Comparison of ENCODE assay signal across 24 cellular contexts in genomic region chr4:7979652-7979968, GRCh38. TPM values are rescaled to one million over a fixed set of nuclear protein-coding genes. Genes with fewer than 3 reads are reported as not detected.
DNase-seq lines count a peak whose midpoint lies in the region; ATAC-seq, FAIRE-seq and TF ChIP-seq lines count a peak whose summit lies in the region.
"Had no signal": no experiment of that assay in that cellular context is flagged by ENCODE, and none has a peak within 500 bp of the region (broad histone marks: within the 10 kb centered on the region; RNA-seq: fewer than 3 reads in every experiment).

No MANE protein-coding gene starts in this region.

- peak overlapping the region; percentile 24; the same call in 1 of the 2 replicates for H3K14ac ChIP-seq in IMR-90 (replicated peaks; ENCODE audit: low read depth, low read length)
- no peak overlapping the region for H3K14ac ChIP-seq in H1 (ENCODE audit: insufficient read length)

- peak; percentile 45 for FAIRE-seq in H1 (lab: Jason Lieb, UNC)
- FAIRE-seq in urothelium cell line (lab: Jason Lieb, UNC): no peak
- FAIRE-seq: TTC549 had no signal

- TF ChIP-seq POLR2A in IMR-90 (IDR thresholded peaks at IDR 0.05; ENCODE audit: low read depth, low read length) (no peak), H1 (IDR thresholded peaks at IDR 0.05; ENCODE audit: control extremely low read depth in 1 of 2, low read depth in 2 of 2, low read length in 2 of 2) (no peak)

- no peak overlapping the region for H2BK12ac ChIP-seq in H1 (ENCODE audit: low read depth, low read length)

- H3K9me3 Mint-ChIP-seq in Caco-2 (ENCODE audit: unreplicated experiment): peaks cover 8% of the 10 kb centered on the region
- peaks cover 8% of the 10 kb centered on the region for H3K9me3 Mint-ChIP-seq in nephron progenitor cell
- H3K9me3 Mint-ChIP-seq in naive thymus-derived CD8-positive, alpha-beta T cell: no peaks in the 10 kb centered on the region
- H3K9me3 Mint-ChIP-seq: activated naive CD4-positive, alpha-beta T cell treated with anti-CD3 and anti-CD28 coated beads, Interleukin-2, amount 50 U/mL, for 24 hours had no signal

- H3K27ac ChIP-seq in IMR-90 (ENCODE audit: insufficient read depth, low read length) (peak overlapping the region; percentile 28; the same call in 1 of the 2 replicates), H1 (ENCODE audit: low read depth, low read length) (no peak overlapping the region)
- H3K27ac ChIP-seq: BLaER1 treated with 17β-estradiol and CSF1 and Interleukin-3, amounts not matched to agents 10 nM and 100 nM; ovary had no signal

- H4K20me1 ChIP-seq in IMR-90 (ENCODE audit: insufficient read depth, low read length) (no peaks in the 10 kb centered on the region), H1 (replicated peaks in 1 of 2; ENCODE audit: control insufficient read depth in 1 of 2, insufficient read depth in 2 of 2, low read length in 2 of 2) (no peaks in the 10 kb centered on the region)

- peaks cover 5% of the 10 kb centered on the region for H3K23me2 ChIP-seq in H1 (ENCODE audit: low read depth, low read length)

- no peak overlapping the region for H3K4me3 Mint-ChIP-seq in Caco-2 (ENCODE audit: unreplicated experiment)
- no peak overlapping the region for H3K4me3 Mint-ChIP-seq in nephron progenitor cell
- H3K4me3 Mint-ChIP-seq in naive thymus-derived CD8-positive, alpha-beta T cell: no peak overlapping the region
- H3K4me3 Mint-ChIP-seq: activated CD4-positive, alpha-beta T cell treated with anti-CD3 and anti-CD28 coated beads for 36 hours; activated naive CD4-positive, alpha-beta T cell treated with anti-CD3 and anti-CD28 coated beads, Interleukin-2, amount 50 U/mL, for 24 hours; IgD-negative memory B cell had no signal

- BruUV-seq in Caco-2 (replicated peaks; lab: Mats Ljungman, UMichigan) (no TSS peak), IMR-90 (replicated peaks; lab: Mats Ljungman, UMichigan) (no TSS peak)

- H3K4ac ChIP-seq in IMR-90 (ENCODE audit: low read depth, low read length) (peak overlapping the region; percentile 84), H1 (replicated peaks; ENCODE audit: insufficient read length, low read depth, low read length) (no peak overlapping the region)

- TF ChIP-seq CTCF in Caco-2 (IDR thresholded peaks at IDR 0.05; ENCODE audit: insufficient read depth in 1 of 2, low read depth in 1 of 2, low read length in 1 of 2, severe bottlenecking in 1 of 2, unreplicated experiment in 1 of 2) (no peak), IMR-90 (conservative IDR thresholded peaks at IDR 0.05; ENCODE audit: low read depth, low read length) (no peak), H1 (IDR thresholded peaks at IDR 0.05; ENCODE audit: control extremely low read depth in 1 of 3, insufficient read depth in 1 of 3, low read depth in 1 of 3, low read length in 3 of 3) (no peak), nephron progenitor cell (IDR thresholded peaks at IDR 0.05) (no peak)

- peak overlapping the region; percentile 76; the same call in 2 of the 3 replicates for H2BK15ac ChIP-seq in IMR-90 (ENCODE audit: low read depth, low read length)
- no peak overlapping the region for H2BK15ac ChIP-seq in H1 (ENCODE audit: low read length)

- peak overlapping the region; percentile 70 for H4K91ac ChIP-seq in IMR-90 (ENCODE audit: insufficient read depth, low read depth, low read length)
- peak overlapping the region; percentile 79 for H4K91ac ChIP-seq in H1 (replicated peaks; ENCODE audit: insufficient read length, low read length)

- H2BK20ac ChIP-seq in IMR-90 (ENCODE audit: low read depth, low read length): peak overlapping the region; percentile 69
- no peak overlapping the region for H2BK20ac ChIP-seq in H1 (ENCODE audit: low read length)

- H2AK9ac ChIP-seq in IMR-90 (replicated peaks; ENCODE audit: low read depth, low read length, poor library complexity): no peak overlapping the region

- no peak overlapping the region for H3K9ac ChIP-seq in IMR-90 (ENCODE audit: low read depth, low read length)
- no peak overlapping the region for H3K9ac ChIP-seq in H1 (replicated peaks in 1 of 4; ENCODE audit: extremely low read depth in 1 of 4, low read depth in 3 of 4, low read length in 3 of 4)
- H3K9ac ChIP-seq: BLaER1 treated with 17β-estradiol and CSF1 and Interleukin-3, amounts not matched to agents 10 nM and 100 nM had no signal

- H3K4me1 ChIP-seq in Caco-2 (peaks cover 24% of the 10 kb centered on the region), IMR-90 (ENCODE audit: control insufficient read depth, insufficient read depth, low read length) (peaks cover 18% of the 10 kb centered on the region), H1 (replicated peaks in 1 of 4; ENCODE audit: control insufficient read depth in 3 of 4, insufficient read depth in 4 of 4, low read length in 3 of 4) (peaks cover 3 to 20% (median 15%) of the 10 kb centered on the region in 4 experiments)

- ATAC-seq in IMR-90 (ENCODE audit: low read depth): peak; percentile 6; the same call in 1 of the 2 replicates
- no peak for ATAC-seq in naive thymus-derived CD8-positive, alpha-beta T cell
- no peak for ATAC-seq in stimulated activated naive CD8-positive, alpha-beta T cell treated with anti-CD3 and anti-CD28 coated beads, Interleukin-15, Interleukin-2, amounts not matched to agents 100 U/mL and 50 U/mL, for 24 hours
- ATAC-seq: activated CD4-positive, alpha-beta T cell treated with anti-CD3 and anti-CD28 coated beads for 36 hours had no signal

- dilution Hi-C loops in IMR-90 (cut with HindIII; ENCODE audit: low sequenced_read_pairs, unreplicated experiment): no loop called here

- no peak for DNase-seq in Caco-2
- no peak for DNase-seq in IMR-90
- DNase-seq in H1 (ENCODE audit: low read depth in 1 of 2, low spot score in 2 of 2): no peak
- DNase-seq in nephron progenitor cell: no peak
- no peak for DNase-seq in naive thymus-derived CD8-positive, alpha-beta T cell
- DNase-seq in activated gamma-delta T cell treated with Interleukin-2 at 50 U/mL for 16 hours: no peak
- DNase-seq in urothelium cell line (ENCODE audit: low spot score): no peak
- DNase-seq in stimulated activated naive CD8-positive, alpha-beta T cell treated with anti-CD3 and anti-CD28 coated beads, Interleukin-15, Interleukin-2, amounts not matched to agents 100 U/mL and 50 U/mL, for 24 hours: no peak
- DNase-seq: activated CD4-positive, alpha-beta T cell treated with anti-CD3 and anti-CD28 coated beads for 36 hours; anterior cingulate cortex; GOT3; NCI-H1417 treated with DMSO at 0.1 percent for 48 hours; NCI-H774; ovary; stomach had no signal

- H3K4me2 ChIP-seq in IMR-90 (ENCODE audit: low read depth, low read length) (no peak overlapping the region), H1 (ENCODE audit: insufficient read depth in 1 of 2, low read depth in 2 of 2, low read length in 2 of 2) (no peak overlapping the region)
- H3K4me2 ChIP-seq: BLaER1 treated with 17β-estradiol and CSF1 and Interleukin-3, amounts not matched to agents 10 nM and 100 nM had no signal

- H3K27ac Mint-ChIP-seq in Caco-2 (ENCODE audit: unreplicated experiment) (peak overlapping the region; percentile 26), nephron progenitor cell (peak overlapping the region; percentile 52)
- peak overlapping the region in 2 of 10 donors; percentile 27 to 36 for H3K27ac Mint-ChIP-seq in naive thymus-derived CD8-positive, alpha-beta T cell
- H3K27ac Mint-ChIP-seq: activated CD4-positive, alpha-beta T cell treated with anti-CD3 and anti-CD28 coated beads for 36 hours; activated naive CD4-positive, alpha-beta T cell treated with anti-CD3 and anti-CD28 coated beads, Interleukin-2, amount 50 U/mL, for 24 hours; IgD-negative memory B cell had no signal

- H4K8ac ChIP-seq in IMR-90 (ENCODE audit: low read depth in 2 of 2, low read length in 2 of 2) (peak overlapping the region in 1 of 2 experiments; percentile 44; a peak in 2 of 4 replicates), H1 (ENCODE audit: extremely low read depth, insufficient read depth, low read length) (no peak overlapping the region)

- H3K18ac ChIP-seq in IMR-90 (ENCODE audit: low read depth, low read length) (peak overlapping the region; percentile 63), H1 (ENCODE audit: extremely low read depth, low read length) (peak overlapping the region; percentile 68; the same call in 1 of the 2 replicates)

- 71% methylated on average over 1 of the region's 4 CpGs; no CpG with 5 or more reads in 1 of the 2 experiments for WGBS in IMR-90 (ENCODE audit: extremely low coverage in 2 of 2, insufficient read length in 1 of 2), 2 experiments
- WGBS in H1 (ENCODE audit: extremely low coverage in 1 of 2, insufficient coverage in 1 of 2, insufficient read length in 1 of 2, insufficient replicate concordance in 2 of 2, low coverage in 1 of 2, low lambda C conversion rate in 2 of 2, missing lambda C conversion rate in 1 of 2), 2 experiments: 55% methylated on average over 4 of the region's 4 CpGs; no CpG with 5 or more reads in 1 of the 2 experiments

- TF ChIP-seq RAD21 in IMR-90 (IDR thresholded peaks at IDR 0.05; ENCODE audit: low read length) (no peak), H1 (IDR thresholded peaks at IDR 0.05 in 1 of 2, conservative IDR thresholded peaks at IDR 0.05 in 1 of 2; ENCODE audit: low read depth in 2 of 2, low read length in 2 of 2) (no peak)

- H3K9me1 ChIP-seq in IMR-90 (ENCODE audit: insufficient read depth, low read length): peaks cover 8% of the 10 kb centered on the region

- peaks cover 5% of the 10 kb centered on the region for H3K36me3 Mint-ChIP-seq in Caco-2 (ENCODE audit: insufficient read depth, unreplicated experiment)
- H3K36me3 Mint-ChIP-seq in nephron progenitor cell (ENCODE audit: low read depth): no peaks in the 10 kb centered on the region
- no peaks in the 10 kb centered on the region for H3K36me3 Mint-ChIP-seq in naive thymus-derived CD8-positive, alpha-beta T cell
- H3K36me3 Mint-ChIP-seq: activated naive CD4-positive, alpha-beta T cell treated with anti-CD3 and anti-CD28 coated beads, Interleukin-2, amount 50 U/mL, for 24 hours; IgD-negative memory B cell had no signal

- H3K56ac ChIP-seq in IMR-90 (ENCODE audit: extremely low read depth, insufficient read depth, low read length): no peak overlapping the region
- no peak overlapping the region for H3K56ac ChIP-seq in H1 (replicated peaks; ENCODE audit: insufficient read length, low read depth, low read length)

- intact Hi-C loops in Caco-2 (cut with micrococcal nuclease; ENCODE audit: unreplicated experiment): no loop called here
- intact Hi-C loops in IMR-90 (cut with micrococcal nuclease): no loop called here

- H3K4me1 Mint-ChIP-seq in Caco-2 (ENCODE audit: low read depth, unreplicated experiment) (peaks cover 25% of the 10 kb centered on the region), nephron progenitor cell (peaks cover 34% of the 10 kb centered on the region)
- H3K4me1 Mint-ChIP-seq in naive thymus-derived CD8-positive, alpha-beta T cell: no peaks in the 10 kb centered on the region
- H3K4me1 Mint-ChIP-seq: activated CD4-positive, alpha-beta T cell treated with anti-CD3 and anti-CD28 coated beads for 36 hours had no signal

- no peak overlapping the region for H3K4me3 ChIP-seq in Caco-2 (ENCODE audit: low read depth, low read length)
- H3K4me3 ChIP-seq in IMR-90 (ENCODE audit: insufficient read depth, low read depth, low read length): no peak overlapping the region
- no peak overlapping the region for H3K4me3 ChIP-seq in H1 (ENCODE audit: extremely low read depth in 1 of 4, insufficient read depth in 2 of 4, low read depth in 3 of 4, low read length in 4 of 4)
- H3K4me3 ChIP-seq: BLaER1 treated with 17β-estradiol and CSF1 and Interleukin-3, amounts not matched to agents 10 nM and 100 nM; lung; MG63; ovary; right atrium auricular region; stomach; tibial nerve had no signal

- H3K79me2 ChIP-seq in H1 (ENCODE audit: control insufficient read depth in 1 of 2, insufficient read depth in 2 of 2, low read length in 2 of 2): no peaks in the 10 kb centered on the region

- H2AK5ac ChIP-seq in IMR-90 (ENCODE audit: low read depth, low read length) (0 out of 2 replicates have a peak overlapping the region, but pooled peaks have one; percentile 59), H1 (ENCODE audit: low read depth, low read length) (no peak overlapping the region)

- H2BK120ac ChIP-seq in IMR-90 (ENCODE audit: low read depth, low read length) (peak overlapping the region; percentile 81), H1 (replicated peaks; ENCODE audit: low read depth, low read length) (no peak overlapping the region)

- H4K5ac ChIP-seq in IMR-90 (ENCODE audit: low read depth, low read length): peak overlapping the region; percentile 13; the same call in 1 of the 2 replicates
- H4K5ac ChIP-seq in H1 (ENCODE audit: insufficient read length, low read depth, low read length): no peak overlapping the region

- H3K23ac ChIP-seq in IMR-90 (ENCODE audit: low read depth, low read length): 0 out of 2 replicates have a peak overlapping the region, but pooled peaks have one; percentile 33
- H3K23ac ChIP-seq in H1 (ENCODE audit: insufficient read length): no peak overlapping the region

- POLR2A ChIA-PET in Caco-2 (lab: Charles Lee) (no interaction called here), IMR-90 (lab: Charles Lee; ENCODE audit: unreplicated experiment) (no interaction called here), H1 (lab: Charles Lee; ENCODE audit: partially characterized antibody) (interaction anchor here (0.7 to 1.7 kb wide), 5 partner anchors 8 to 50 kb away, joined by 3 to 4 read pairs (median 3); partner anchors contain the start of gene AFAP1)
- POLR2A ChIA-PET in naive thymus-derived CD8-positive, alpha-beta T cell (lab: Charles Lee): interaction anchor here (0.6 kb wide), 1 partner anchor 183 kb away, joined by 3 read pairs; no protein-coding TSS in a partner anchor

- no peak overlapping the region for H2AFZ ChIP-seq in IMR-90 (replicated peaks; ENCODE audit: low read length, poor library complexity)
- H2AFZ ChIP-seq in H1 (ENCODE audit: low read length): no peak overlapping the region

- in situ Hi-C loops in IMR-90 (cut with MboI; ENCODE audit: low sequenced_read_pairs): no loop called here

- no peaks in the 10 kb centered on the region for H3K27me3 ChIP-seq in Caco-2 (replicated peaks; ENCODE audit: control insufficient read depth, insufficient read depth, low read length)
- no peaks in the 10 kb centered on the region for H3K27me3 ChIP-seq in IMR-90 (ENCODE audit: control insufficient read depth, insufficient read depth, low read length)
- H3K27me3 ChIP-seq in H1 (replicated peaks in 1 of 4; ENCODE audit: control insufficient read depth in 3 of 4, extremely low read depth in 1 of 4, insufficient read depth in 3 of 4, low read length in 3 of 4): no peaks in the 10 kb centered on the region
- H3K27me3 ChIP-seq: MG63, ovary, right atrium auricular region, stomach, tibial nerve had no signal

- H2BK5ac ChIP-seq in IMR-90 (ENCODE audit: low read depth, low read length, poor library complexity, severe bottlenecking) (peak overlapping the region; percentile 77), H1 (ENCODE audit: low read depth, low read length) (peak overlapping the region; percentile 81; the same call in 1 of the 2 replicates)

- CTCF ChIA-PET in Caco-2 (lab: Charles Lee) (no interaction called here), IMR-90 (lab: Yijun Ruan, JAX) (interaction anchor here (0.9 kb wide), 1 partner anchor 42 kb away, joined by 3 read pairs; no protein-coding TSS in a partner anchor), H1 (lab: Charles Lee; ENCODE audit: partially characterized antibody) (interaction anchor here (0.9 to 3.3 kb wide), 10 partner anchors 9 to 185 kb away, joined by 3 to 14 read pairs (median 4); no protein-coding TSS in a partner anchor)

- H3K79me1 ChIP-seq in IMR-90 (ENCODE audit: low read depth in 1 of 2, low read length in 2 of 2) (no peaks in the 10 kb centered on the region), H1 (ENCODE audit: low read depth, low read length) (no peaks in the 10 kb centered on the region)

- H3K9me3 ChIP-seq in Caco-2: 0 out of 2 replicates have a peak, but pooled peaks cover 4% of the 10 kb centered on the region
- H3K9me3 ChIP-seq in IMR-90 (ENCODE audit: control insufficient read depth, insufficient read depth, low read length): no peaks in the 10 kb centered on the region
- no peaks in the 10 kb centered on the region for H3K9me3 ChIP-seq in H1 (ENCODE audit: insufficient read depth in 2 of 2, low read depth in 1 of 2, low read length in 1 of 2)
- H3K9me3 ChIP-seq: BLaER1 treated with 17β-estradiol and CSF1 and Interleukin-3, amounts not matched to agents 10 nM and 100 nM; MG63; ovary; right atrium auricular region; stomach; tibial nerve had no signal

- H3K36me3 ChIP-seq in Caco-2 (ENCODE audit: control insufficient read depth, insufficient read depth, low read length): no peaks in the 10 kb centered on the region
- no peaks in the 10 kb centered on the region for H3K36me3 ChIP-seq in IMR-90 (ENCODE audit: control insufficient read depth, insufficient read depth, low read length)
- H3K36me3 ChIP-seq in H1 (ENCODE audit: control insufficient read depth in 2 of 4, insufficient read depth in 4 of 4, low read length in 3 of 4): no peaks in the 10 kb centered on the region
- H3K36me3 ChIP-seq: BLaER1 treated with 17β-estradiol and CSF1 and Interleukin-3, amounts not matched to agents 10 nM and 100 nM; MG63; ovary; right atrium auricular region; stomach; tibial nerve had no signal

- no peak for TF ChIP-seq EP300 in H1 (IDR thresholded peaks at IDR 0.05; ENCODE audit: borderline replicate concordance in 1 of 2, low read depth in 2 of 2, low read length in 2 of 2)

- no peaks in the 10 kb centered on the region for H3K27me3 Mint-ChIP-seq in Caco-2 (ENCODE audit: insufficient read depth, unreplicated experiment)
- H3K27me3 Mint-ChIP-seq in nephron progenitor cell (ENCODE audit: low read depth, poor library complexity): peaks cover 17% of the 10 kb centered on the region
- H3K27me3 Mint-ChIP-seq in naive thymus-derived CD8-positive, alpha-beta T cell: peaks cover 0 to 8% (median 5%) of the 10 kb centered on the region in 5 donors
- H3K27me3 Mint-ChIP-seq: activated CD4-positive, alpha-beta T cell treated with anti-CD3 and anti-CD28 coated beads for 36 hours; activated naive CD4-positive, alpha-beta T cell treated with anti-CD3 and anti-CD28 coated beads, Interleukin-2, amount 50 U/mL, for 24 hours had no signal

RNA-seq across cellular contexts. Expression of gene AFAP1, which starts 39.9 kb away (rescaled TPM):
- total RNA-seq in Caco-2 (2022): 27.3 and 27.6 TPM in 2 replicates
- total RNA-seq in IMR-90 (2012; rRNA removed): 48.2 and 60.3 TPM in 2 replicates
- 73.1 and 80.9 TPM in 2 replicates for polyA plus RNA-seq in IMR-90 (2012; rRNA removed)
- polyA plus RNA-seq in IMR-90 (2012; cell fraction: cytosol; rRNA removed): 67.3 and 67.7 TPM in 2 replicates
- polyA plus RNA-seq in IMR-90 (2012; cell fraction: nucleus; rRNA removed; ENCODE audit: low replicate concordance): 116 and 173 TPM in 2 replicates
- total RNA-seq in H1 (2021; fragmentation: NEBNext Ultra II Directional; extraction: Animal tissue kit (Norgen Biotek cat#: 25700)): 16.2 and 18.2 TPM in 2 replicates
- 3.6 and 5.1 TPM in 2 replicates for polyA plus RNA-seq in H1 (2011; rRNA removed)
- polyA plus RNA-seq in H1 (2011; cell fraction: cytosol; rRNA removed): 3.6 TPM
- 9.3 TPM for polyA plus RNA-seq in H1 (2011; cell fraction: nucleus; rRNA removed)
- 5.8 to 7.5 TPM (median 6.7 TPM) in 4 replicates for polyA plus RNA-seq in H1 (2012, experiment 1 of 2)
- 2.7 TPM for polyA plus RNA-seq in H1 (2012, experiment 2 of 2)
- 7.8 TPM for polyA plus RNA-seq in H1 (2013, experiment 1 of 2)
- polyA plus RNA-seq in H1 (2013, experiment 2 of 2): 7.8 TPM
- 8.1 and 10.5 TPM in 2 replicates for polyA minus RNA-seq in H1 (2011; rRNA and poly(A)+ RNA removed)
- polyA minus RNA-seq in H1 (2011; cell fraction: cytosol; rRNA and poly(A)+ RNA removed): 5.6 TPM
- polyA minus RNA-seq in H1 (2011; cell fraction: nucleus; rRNA and poly(A)+ RNA removed): 16.3 TPM
- 1 to 10 TPM; 7.4 to 7.6 TPM for total RNA-seq in naive thymus-derived CD8-positive, alpha-beta T cell
- polyA plus RNA-seq in naive thymus-derived CD8-positive, alpha-beta T cell: 1 to 10 TPM in 1 of 3 donors, under 1 TPM in 2; 0.90 to 3.3 (median 0.94) TPM
- total RNA-seq: OCI-LY7 had no signal

Comparison
In these comparisons a context has a peak if more than half of its experiments do, and no peak if none do; other contexts are left out.
1. POLR2A ChIA-PET loops: an anchor here in H1 (0.7 to 1.7 kb wide) and naive thymus-derived CD8-positive, alpha-beta T cell (0.6 kb wide); none called in Caco-2 and IMR-90.